In genomic region chr12:53048033-53048779, GRCh38 we compare ENCODE assay signal across 1 cellular context.
TF ChIP-seq lines count a peak whose summit lies in the region.

No MANE protein-coding gene starts in this region.

TF ChIP-seq in HepG2, 621 proteins besides CTCF, POLR2A, EP300 and RAD21 (continues in another document):
- TF ChIP-seq FOSL2 (CRISPR knock-in tag; IDR thresholded peaks at IDR 0.05) (peak; percentile 18; the same call in 1 of the 2 replicates), SRSF4 (IDR thresholded peaks at IDR 0.05; ENCODE audit: low read depth, low read length, poor library complexity, severe bottlenecking) (no peak), ZNF556 (CRISPR knock-in tag; IDR thresholded peaks at IDR 0.05; ENCODE audit: borderline replicate concordance) (no peak; the same call in 1 of the 2 replicates), DMAP1 (CRISPR knock-in tag; IDR thresholded peaks at IDR 0.05) (peak; percentile 43; the same call in 1 of the 2 replicates), HMG20B (CRISPR knock-in tag; conservative IDR thresholded peaks at IDR 0.05) (0 out of 2 replicates have a peak, but pooled peaks have one; percentile 51), HOXD1 (CRISPR knock-in tag; IDR thresholded peaks at IDR 0.05) (peak; percentile 23; the same call in 1 of the 2 replicates), SRSF1 (optimal IDR thresholded peaks at IDR 0.05; ENCODE audit: low read depth, low read length) (peak; percentile 27), TCF7 (IDR thresholded peaks at IDR 0.05; ENCODE audit: low read depth) (no peak), ZNF687 (CRISPR knock-in tag; IDR thresholded peaks at IDR 0.05) (peak; percentile 77), ZBTB34 (CRISPR knock-in tag; IDR thresholded peaks at IDR 0.05) (0 out of 2 replicates have a peak, but pooled peaks have one; percentile 48), SIX4 (CRISPR knock-in tag; IDR thresholded peaks at IDR 0.05) (peak; percentile 22; the same call in 1 of the 2 replicates), THAP9 (CRISPR knock-in tag; IDR thresholded peaks at IDR 0.05; ENCODE audit: borderline replicate concordance) (peak; percentile 55; the same call in 1 of the 2 replicates), MED1 (CRISPR knock-in tag; IDR thresholded peaks at IDR 0.05) (peak; percentile 27; the same call in 1 of the 2 replicates), MYC (CRISPR knock-in tag; IDR thresholded peaks at IDR 0.05; ENCODE audit: borderline replicate concordance) (peak; percentile 27; the same call in 1 of the 2 replicates), TEAD3 (CRISPR knock-in tag; optimal IDR thresholded peaks at IDR 0.05; ENCODE audit: borderline replicate concordance) (peak; percentile 75), HES4 (CRISPR knock-in tag; IDR thresholded peaks at IDR 0.05; ENCODE audit: borderline replicate concordance) (no peak), HHEX (CRISPR knock-in tag; IDR thresholded peaks at IDR 0.05) (no peak), AKAP8 (CRISPR knock-in tag; IDR thresholded peaks at IDR 0.05) (no peak; the same call in 1 of the 2 replicates), ZNF317 (CRISPR knock-in tag; IDR thresholded peaks at IDR 0.05) (no peak), NCOA2 (CRISPR knock-in tag; IDR thresholded peaks at IDR 0.05) (no peak), TBP (CRISPR knock-in tag; IDR thresholded peaks at IDR 0.05) (no peak), FOXC1 (CRISPR knock-in tag; IDR thresholded peaks at IDR 0.05; ENCODE audit: borderline replicate concordance) (0 out of 2 replicates have a peak, but pooled peaks have one; percentile 9), ZBTB21 (CRISPR knock-in tag; IDR thresholded peaks at IDR 0.05) (no peak), KDM2A (CRISPR knock-in tag; IDR thresholded peaks at IDR 0.05; ENCODE audit: borderline replicate concordance, low read depth) (0 out of 2 replicates have a peak, but pooled peaks have one; percentile 17), AGO2 (optimal IDR thresholded peaks at IDR 0.05; ENCODE audit: low read depth, low read length) (no peak), BORCS8-MEF2B (CRISPR knock-in tag; IDR thresholded peaks at IDR 0.05) (0 out of 2 replicates have a peak, but pooled peaks have one; percentile 8), ZNF281 (CRISPR knock-in tag; IDR thresholded peaks at IDR 0.05; ENCODE audit: borderline replicate concordance) (peak; percentile 47; the same call in 1 of the 2 replicates), TFAP4 (IDR thresholded peaks at IDR 0.05; ENCODE audit: borderline replicate concordance, low read depth) (peak; percentile 9; the same call in 1 of the 2 replicates), GZF1 (CRISPR knock-in tag; IDR thresholded peaks at IDR 0.05) (no peak), ZSCAN9 (CRISPR knock-in tag; IDR thresholded peaks at IDR 0.05; ENCODE audit: borderline replicate concordance) (0 out of 2 replicates have a peak, but pooled peaks have one; percentile 45), HNRNPUL1 (IDR thresholded peaks at IDR 0.05; ENCODE audit: low read depth, low read length) (no peak), IRF2 (CRISPR knock-in tag; IDR thresholded peaks at IDR 0.05) (peak; percentile 18; the same call in 1 of the 2 replicates), STAG1 (CRISPR knock-in tag; IDR thresholded peaks at IDR 0.05) (peak; percentile 42), ZNF432 (CRISPR knock-in tag; IDR thresholded peaks at IDR 0.05; ENCODE audit: borderline replicate concordance) (no peak), PHF8 (CRISPR knock-in tag; IDR thresholded peaks at IDR 0.05) (peak; percentile 51), ZMYM4 (CRISPR knock-in tag; IDR thresholded peaks at IDR 0.05) (0 out of 2 replicates have a peak, but pooled peaks have one; percentile 4), POLR2G (IDR thresholded peaks at IDR 0.05; ENCODE audit: low read depth, low read length) (peak; percentile 48), ZNF891 (CRISPR knock-in tag; IDR thresholded peaks at IDR 0.05) (peak; percentile 45; the same call in 1 of the 2 replicates), ZFX (CRISPR knock-in tag; IDR thresholded peaks at IDR 0.05; ENCODE audit: low read depth) (peak; percentile 94), ZNF747 (CRISPR knock-in tag; IDR thresholded peaks at IDR 0.05; ENCODE audit: borderline replicate concordance) (no peak), PHF21A (CRISPR knock-in tag; IDR thresholded peaks at IDR 0.05) (peak; percentile 54), ZBTB7B (CRISPR knock-in tag; IDR thresholded peaks at IDR 0.05) (0 out of 2 replicates have a peak, but pooled peaks have one; percentile 30), GABPA (IDR thresholded peaks at IDR 0.05; ENCODE audit: low read depth, low read length) (no peak), GABPA (CRISPR knock-in tag; IDR thresholded peaks at IDR 0.05; ENCODE audit: low read depth) (no peak), PATZ1 (CRISPR knock-in tag; IDR thresholded peaks at IDR 0.05) (peak; percentile 64; the same call in 1 of the 2 replicates), ZZZ3 (CRISPR knock-in tag; IDR thresholded peaks at IDR 0.05; ENCODE audit: borderline replicate concordance) (no peak; the same call in 1 of the 2 replicates), HDAC2 (CRISPR knock-in tag; IDR thresholded peaks at IDR 0.05) (no peak), ZNF343 (CRISPR knock-in tag; IDR thresholded peaks at IDR 0.05) (no peak), HNRNPL (IDR thresholded peaks at IDR 0.05; ENCODE audit: low read depth, low read length) (peak; percentile 99), HNF1B (CRISPR knock-in tag; IDR thresholded peaks at IDR 0.05) (0 out of 2 replicates have a peak, but pooled peaks have one; percentile 16), ZNF251 (CRISPR knock-in tag; IDR thresholded peaks at IDR 0.05) (no peak), ZMYM3 (CRISPR knock-in tag; IDR thresholded peaks at IDR 0.05) (no peak), ZNF768 (CRISPR knock-in tag; IDR thresholded peaks at IDR 0.05) (peak; percentile 22; the same call in 1 of the 2 replicates), XRCC5 (optimal IDR thresholded peaks at IDR 0.05; ENCODE audit: low read length) (peak; percentile 81), TBX2 (CRISPR knock-in tag; IDR thresholded peaks at IDR 0.05; ENCODE audit: borderline replicate concordance) (no peak), ZNF264 (CRISPR knock-in tag; IDR thresholded peaks at IDR 0.05) (no peak)
